Comparison of ENCODE assay signal across 33 cellular contexts in the genomic region with DNA sequence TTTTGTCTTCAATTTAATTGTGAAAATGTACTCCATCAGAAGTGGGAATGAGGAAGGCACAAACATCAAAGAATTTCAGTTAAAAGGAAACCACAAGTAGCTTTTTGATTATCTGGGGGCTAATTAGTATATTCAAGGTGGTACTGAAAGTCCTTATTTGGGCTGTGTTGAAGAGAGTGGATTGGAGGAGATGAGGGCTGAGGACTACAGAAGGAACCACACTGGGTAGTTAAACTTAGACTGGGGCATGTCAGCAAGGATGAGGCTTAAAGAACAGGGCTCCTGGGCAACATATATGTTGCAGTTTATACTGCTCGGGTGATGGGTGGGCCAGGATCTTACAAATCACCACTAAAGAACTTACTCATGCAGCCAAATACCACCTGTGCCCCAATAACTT.
DNase-seq lines count a peak whose midpoint lies in the region; ATAC-seq, FAIRE-seq and TF ChIP-seq lines count a peak whose summit lies in the region.
"Had no signal": no experiment of that assay in that cellular context is flagged by ENCODE, and none has a peak within 500 bp of the region (broad histone marks: within the 10 kb centered on the region; RNA-seq: fewer than 3 reads in every experiment).

No MANE protein-coding gene starts in this region.

- SMC1A ChIA-PET in GM12878 (lab: Charles Lee; ENCODE audit: uncharacterized antibody, unreplicated experiment): no interaction called here

- TF ChIP-seq RAD21 in GM12878 (IDR thresholded peaks at IDR 0.05; ENCODE audit: insufficient read depth, low read depth, low read length): no peak

- no peaks in the 10 kb centered on the region for H4K20me1 ChIP-seq in OCI-LY1 (ENCODE audit: insufficient read depth, low read length)
- no peaks in the 10 kb centered on the region for H4K20me1 ChIP-seq in GM12878 (ENCODE audit: control insufficient read depth, insufficient read depth)
- H4K20me1 ChIP-seq: BLaER1; BLaER1 treated with 17β-estradiol and CSF1 and Interleukin-3, amounts not matched to agents 10 nM and 100 nM had no signal

- no peaks in the 10 kb centered on the region for H3K9me3 Mint-ChIP-seq in WTC11
- H3K9me3 Mint-ChIP-seq in activated naive CD8-positive, alpha-beta T cell treated with anti-CD3 and anti-CD28 coated beads, Interleukin-2, amount 50 U/mL, for 24 hours: peaks cover 4% of the 10 kb centered on the region
- H3K9me3 Mint-ChIP-seq in effector memory CD8-positive, alpha-beta T cell: peaks cover 0 to 6% of the 10 kb centered on the region in 2 donors

- no peak for TF ChIP-seq CTCF in OCI-LY1 (IDR thresholded peaks at IDR 0.05; ENCODE audit: low read length)
- TF ChIP-seq CTCF in WTC11 (IDR thresholded peaks at IDR 0.05): no peak
- TF ChIP-seq CTCF in GM12878 (IDR thresholded peaks at IDR 0.05 in 2 of 3, conservative IDR thresholded peaks at IDR 0.05 in 1 of 3; ENCODE audit: control insufficient read depth in 2 of 3, extremely low read depth in 1 of 3, insufficient read depth in 1 of 3, low read depth in 3 of 3, low read length in 3 of 3): no peak

- H3K27ac Mint-ChIP-seq in WTC11: no peak overlapping the region
- no peak overlapping the region for H3K27ac Mint-ChIP-seq in activated naive CD8-positive, alpha-beta T cell treated with anti-CD3 and anti-CD28 coated beads, Interleukin-2, amount 50 U/mL, for 24 hours
- no peak overlapping the region for H3K27ac Mint-ChIP-seq in effector memory CD8-positive, alpha-beta T cell
- H3K27ac Mint-ChIP-seq: B cell; CD14-positive monocyte; CD4-positive, alpha-beta memory T cell; CD4-positive, alpha-beta T cell; CD4-positive, CD25-positive, alpha-beta regulatory T cell; CD8-positive, alpha-beta memory T cell; CD8-positive, alpha-beta T cell had no signal

- H3K4me2 ChIP-seq in OCI-LY1 (ENCODE audit: low read length): no peak overlapping the region; the same call in 1 of the 2 replicates
- H3K4me2 ChIP-seq in GM12878 (ENCODE audit: control insufficient read depth, insufficient read depth): no peak overlapping the region
- H3K4me2 ChIP-seq: A549; BLaER1; BLaER1 treated with 17β-estradiol and CSF1 and Interleukin-3, amounts not matched to agents 10 nM and 100 nM had no signal

- H3K27ac ChIP-seq in OCI-LY1 (ENCODE audit: low read depth, low read length, poor library complexity, severe bottlenecking) (peak overlapping the region; percentile 10), GM12878 (ENCODE audit: control insufficient read depth, insufficient read depth) (no peak overlapping the region)
- H3K27ac ChIP-seq: 22Rv1; A549; BLaER1; BLaER1 treated with 17β-estradiol and CSF1 and Interleukin-3, amounts not matched to agents 10 nM and 100 nM; C4-2B had no signal

- ATAC-seq in WTC11: peak; percentile 69
- peak; percentile 54 for ATAC-seq in GM12878
- no peak for ATAC-seq in activated naive CD8-positive, alpha-beta T cell treated with anti-CD3 and anti-CD28 coated beads, Interleukin-2, amount 50 U/mL, for 24 hours
- no peak for ATAC-seq in effector memory CD8-positive, alpha-beta T cell (replicated peaks)
- ATAC-seq: A549; CD8-positive, alpha-beta T cell had no signal

- intact Hi-C loops in GM12878 (cut with micrococcal nuclease; ENCODE audit: unreplicated experiment): no loop called here

- H3K4me3 ChIP-seq in OCI-LY1 (ENCODE audit: low read depth, low read length, poor library complexity, severe bottlenecking) (no peak overlapping the region), GM12878 (no peak overlapping the region)
- H3K4me3 ChIP-seq: A549; BLaER1; BLaER1 treated with 17β-estradiol and CSF1 and Interleukin-3, amounts not matched to agents 10 nM and 100 nM had no signal

- no peaks in the 10 kb centered on the region for H3K36me3 Mint-ChIP-seq in WTC11
- H3K36me3 Mint-ChIP-seq in activated naive CD8-positive, alpha-beta T cell treated with anti-CD3 and anti-CD28 coated beads, Interleukin-2, amount 50 U/mL, for 24 hours (ENCODE audit: low read depth): no peaks in the 10 kb centered on the region
- no peaks in the 10 kb centered on the region for H3K36me3 Mint-ChIP-seq in effector memory CD8-positive, alpha-beta T cell (ENCODE audit: insufficient read depth)
- H3K36me3 Mint-ChIP-seq: CD14-positive monocyte; CD4-positive, alpha-beta memory T cell; CD4-positive, CD25-positive, alpha-beta regulatory T cell; CD8-positive, alpha-beta memory T cell; CD8-positive, alpha-beta T cell had no signal

- POLR2A ChIA-PET in WTC11 (lab: Charles Lee): no interaction called here
- POLR2A ChIA-PET in GM12878 (lab: Charles Lee): no interaction called here

- no peak for FAIRE-seq in GM12878 (lab: Jason Lieb, UNC)
- FAIRE-seq: A549, D721Med had no signal

- CTCF ChIA-PET in WTC11 (lab: Charles Lee): no interaction called here
- CTCF ChIA-PET in GM12878 (lab: Yijun Ruan, JAX): no interaction called here

- TF ChIP-seq EP300 in GM12878 (IDR thresholded peaks at IDR 0.05; ENCODE audit: borderline replicate concordance in 1 of 2, control insufficient read depth in 1 of 2, low read depth in 2 of 2, low read length in 2 of 2): no peak

- no peaks in the 10 kb centered on the region for H3K9me3 ChIP-seq in OCI-LY1 (ENCODE audit: low read length)
- H3K9me3 ChIP-seq in GM12878 (replicated peaks; ENCODE audit: control insufficient read depth, insufficient read depth, low read length): no peaks in the 10 kb centered on the region; the same call in 2 of the 3 replicates
- H3K9me3 ChIP-seq: A549; BE2C; BLaER1; BLaER1 treated with 17β-estradiol and CSF1 and Interleukin-3, amounts not matched to agents 10 nM and 100 nM; Caco-2 had no signal

- no peaks in the 10 kb centered on the region for H3F3A ChIP-seq in OCI-LY1 (ENCODE audit: insufficient read depth, low read length)

- H3K4me3 Mint-ChIP-seq in WTC11: no peak overlapping the region
- H3K4me3 Mint-ChIP-seq in activated naive CD8-positive, alpha-beta T cell treated with anti-CD3 and anti-CD28 coated beads, Interleukin-2, amount 50 U/mL, for 24 hours: no peak overlapping the region
- H3K4me3 Mint-ChIP-seq in effector memory CD8-positive, alpha-beta T cell: no peak overlapping the region
- H3K4me3 Mint-ChIP-seq: B cell; CD14-positive monocyte; CD4-positive, alpha-beta memory T cell; CD4-positive, alpha-beta T cell; CD4-positive, CD25-positive, alpha-beta regulatory T cell; CD8-positive, alpha-beta memory T cell; CD8-positive, alpha-beta T cell had no signal

- H3K36me3 ChIP-seq in OCI-LY1 (ENCODE audit: insufficient read depth, low read length): no peaks in the 10 kb centered on the region
- no peaks in the 10 kb centered on the region for H3K36me3 ChIP-seq in GM12878 (ENCODE audit: control insufficient read depth in 2 of 2, insufficient read depth in 2 of 2, low read length in 1 of 2)
- H3K36me3 ChIP-seq: BE2C; BLaER1; BLaER1 treated with 17β-estradiol and CSF1 and Interleukin-3, amounts not matched to agents 10 nM and 100 nM had no signal

- RAD21 ChIA-PET in GM12878 (lab: Charles Lee; ENCODE audit: unreplicated experiment): no interaction called here

- no peaks in the 10 kb centered on the region for H3K27me3 Mint-ChIP-seq in WTC11 (ENCODE audit: low read depth)
- H3K27me3 Mint-ChIP-seq in activated naive CD8-positive, alpha-beta T cell treated with anti-CD3 and anti-CD28 coated beads, Interleukin-2, amount 50 U/mL, for 24 hours: no peaks in the 10 kb centered on the region
- no peaks in the 10 kb centered on the region for H3K27me3 Mint-ChIP-seq in effector memory CD8-positive, alpha-beta T cell
- H3K27me3 Mint-ChIP-seq: B cell; CD4-positive, alpha-beta memory T cell; CD4-positive, alpha-beta T cell; CD4-positive, CD25-positive, alpha-beta regulatory T cell; CD8-positive, alpha-beta memory T cell had no signal

- WGBS in GM12878 (ENCODE audit: insufficient coverage, insufficient replicate concordance, low lambda C conversion rate, missing lambda C conversion rate): 25% methylated on average over 1 of the region's 1 CpG

- in situ Hi-C loops in GM12878 (cut with MboI): no loop called here

- H3K79me2 ChIP-seq in OCI-LY1 (ENCODE audit: insufficient read depth, low read length) (no peaks in the 10 kb centered on the region), GM12878 (ENCODE audit: control insufficient read depth, insufficient read depth, low read length) (no peaks in the 10 kb centered on the region)

- no TSS peak for BruUV-seq in GM12878 (replicated peaks; lab: Mats Ljungman, UMichigan)

- H3K4me1 Mint-ChIP-seq in WTC11: no peaks in the 10 kb centered on the region
- no peaks in the 10 kb centered on the region for H3K4me1 Mint-ChIP-seq in activated naive CD8-positive, alpha-beta T cell treated with anti-CD3 and anti-CD28 coated beads, Interleukin-2, amount 50 U/mL, for 24 hours
- no peaks in the 10 kb centered on the region for H3K4me1 Mint-ChIP-seq in effector memory CD8-positive, alpha-beta T cell (ENCODE audit: low read depth in 2 of 2)
- H3K4me1 Mint-ChIP-seq: B cell; CD14-positive monocyte; CD4-positive, alpha-beta memory T cell; CD4-positive, CD25-positive, alpha-beta regulatory T cell; CD8-positive, alpha-beta memory T cell had no signal

- H3K9me2 ChIP-seq in OCI-LY1 (ENCODE audit: low read depth, low read length): no peaks in the 10 kb centered on the region

- DNase-seq in WTC11 (ENCODE audit: low spot score) (no peak), GM12878 (ENCODE audit: low read depth, low spot score) (no peak), DMS79 treated with DMSO at 0.1 percent for 48 hours (lab: John Stamatoyannopoulos, UW) (no peak)
- no peak for DNase-seq in activated naive CD8-positive, alpha-beta T cell treated with anti-CD3 and anti-CD28 coated beads, Interleukin-2, amount 50 U/mL, for 24 hours
- no peak for DNase-seq in effector memory CD8-positive, alpha-beta T cell
- DNase-seq: 8988T; ACHN; AML-193; BE2C; C1 segment of cervical spinal cord; Caco-2; Calu3; CD4-positive, alpha-beta memory T cell; CD4-positive, alpha-beta T cell; CD4-positive, CD25-positive, alpha-beta regulatory T cell; CD8-positive, alpha-beta memory T cell; CD8-positive, alpha-beta T cell; COR-L47; DMS 273 treated with DMSO at 0.1 percent for 48 hours; DMS153; DMS53; DMS79; DND-41; EL had no signal

- H3K4me1 ChIP-seq in OCI-LY1 (ENCODE audit: insufficient read depth, low read length, severe bottlenecking) (peaks cover 25% of the 10 kb centered on the region), GM12878 (ENCODE audit: control insufficient read depth, insufficient read depth, low read length) (no peaks in the 10 kb centered on the region)
- H3K4me1 ChIP-seq: A549; BLaER1; BLaER1 treated with 17β-estradiol and CSF1 and Interleukin-3, amounts not matched to agents 10 nM and 100 nM; Caco-2 had no signal

- H3K9ac ChIP-seq in OCI-LY1 (ENCODE audit: low read length): no peak overlapping the region
- no peak overlapping the region for H3K9ac ChIP-seq in GM12878 (ENCODE audit: control insufficient read depth, insufficient read depth, low read length)
- H3K9ac ChIP-seq: BLaER1; BLaER1 treated with 17β-estradiol and CSF1 and Interleukin-3, amounts not matched to agents 10 nM and 100 nM had no signal

- no peak overlapping the region; the same call in 1 of the 2 replicates for H2AFZ ChIP-seq in OCI-LY1 (ENCODE audit: low read length)
- no peak overlapping the region for H2AFZ ChIP-seq in GM12878 (ENCODE audit: control insufficient read depth, low read depth, low read length)

- H3K27me3 ChIP-seq in OCI-LY1 (ENCODE audit: insufficient read depth, low read length) (no peaks in the 10 kb centered on the region), GM12878 (replicated peaks in 1 of 2; ENCODE audit: control insufficient read depth in 2 of 2, insufficient read depth in 2 of 2, low read length in 1 of 2) (no peaks in the 10 kb centered on the region)
- H3K27me3 ChIP-seq: BE2C; BLaER1; BLaER1 treated with 17β-estradiol and CSF1 and Interleukin-3, amounts not matched to agents 10 nM and 100 nM had no signal

- no peak for TF ChIP-seq POLR2A in GM12878 (IDR thresholded peaks at IDR 0.05; ENCODE audit: low read depth, low read length)

Comparison
In these comparisons a context has a peak if more than half of its experiments do, and no peak if none do; other contexts are left out.
1. ATAC-seq: peak in WTC11 (single experiment) and GM12878 (single experiment); none in activated naive CD8-positive, alpha-beta T cell treated with anti-CD3 and anti-CD28 coated beads, Interleukin-2, amount 50 U/mL, for 24 hours (single experiment) and effector memory CD8-positive, alpha-beta T cell (single experiment).